Comparison of ENCODE assay signal across 15 cellular contexts in the genomic region with DNA sequence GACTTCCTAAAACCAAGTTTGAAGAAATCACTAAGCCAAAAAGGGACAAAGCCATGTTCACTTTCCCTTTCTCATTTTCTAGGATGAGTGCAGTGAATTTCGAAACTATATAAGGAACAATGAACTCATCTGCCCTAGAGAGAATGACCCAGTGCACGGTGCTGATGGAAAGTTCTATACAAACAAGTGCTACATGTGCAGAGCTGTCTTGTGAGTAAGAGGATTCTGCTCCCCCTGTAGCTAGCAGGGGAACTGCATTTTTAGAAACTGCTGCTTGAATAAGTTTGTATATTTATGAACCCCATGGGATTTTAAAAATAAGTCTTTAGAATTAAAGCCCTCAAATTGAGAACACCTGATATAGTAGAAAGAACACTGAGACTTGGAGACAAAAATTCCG. TPM values are rescaled to one million over a fixed set of nuclear protein-coding genes. Genes with fewer than 3 reads are reported as not detected.
A peak's percentile ranks its signal among the peaks of the same experiment; 100 is the strongest.
DNase-seq lines count a peak whose midpoint lies in the region; ATAC-seq, FAIRE-seq and TF ChIP-seq lines count a peak whose summit lies in the region.
"Had no signal": no experiment of that assay in that cellular context is flagged by ENCODE, and none has a peak within 500 bp of the region (broad histone marks: within the 10 kb centered on the region; RNA-seq: fewer than 3 reads in every experiment).

No MANE protein-coding gene starts in this region.

- DNase-seq in GM23338 (ENCODE audit: low spot score) (peak; percentile 10), PC-3 (peak; percentile 60), endothelial cell of umbilical vein (ENCODE audit: low read depth, low spot score) (peak; percentile 5), osteocyte (ENCODE audit: extremely low spot score, unreplicated experiment) (no peak), substantia nigra (lab: John Stamatoyannopoulos, UW) (no peak), NCI-H2196 (lab: John Stamatoyannopoulos, UW; ENCODE audit: unreplicated experiment) (no peak), NCI-H2081 treated with DMSO at 0.1 percent for 48 hours (lab: John Stamatoyannopoulos, UW) (no peak), NCI-H1105 treated with DMSO at 0.1 percent for 48 hours (lab: John Stamatoyannopoulos, UW) (no peak)
- DNase-seq: activated CD4-positive, alpha-beta T cell treated with anti-CD3 and anti-CD28 coated beads, Interleukin-2, amount 10 ng/mL, durations not matched to agents 7 days and 5 days; activated naive CD4-positive, alpha-beta T cell treated with anti-CD3 and anti-CD28 coated beads, Interleukin-2, amount 50 U/mL, for 16 hours; NCI-H1694 treated with DMSO at 0.1 percent for 48 hours; SHP77; stomach had no signal

- intact Hi-C loops in PC-3 (cut with micrococcal nuclease) (no loop called here), endothelial cell of umbilical vein (cut with micrococcal nuclease) (no loop called here)

- H3F3A ChIP-seq in GM23338 (replicated peaks; ENCODE audit: low read depth), result no peaks in the 10 kb centered on the region
- no peaks in the 10 kb centered on the region for H3F3A ChIP-seq in PC-3 (ENCODE audit: low read length, unreplicated experiment)

- H3K4me1 Mint-ChIP-seq in GM23338, result no peaks in the 10 kb centered on the region
- H3K4me1 Mint-ChIP-seq in osteocyte (ENCODE audit: unreplicated experiment), result no peaks in the 10 kb centered on the region
- H3K4me1 Mint-ChIP-seq: activated CD4-positive, alpha-beta T cell treated with anti-CD3 and anti-CD28 coated beads, Interleukin-2, amount 10 ng/mL, durations not matched to agents 7 days and 5 days had no signal

- dilution Hi-C loops in endothelial cell of umbilical vein (cut with MboI; ENCODE audit: extremely low pct_ligation_motif_present, low sequenced_read_pairs), result no loop called here

- H3K9ac ChIP-seq in PC-3 (ENCODE audit: low read length) (no peak overlapping the region), endothelial cell of umbilical vein (replicated peaks; ENCODE audit: extremely low read depth, insufficient read depth, low read length) (no peak overlapping the region)

- H4K20me1 ChIP-seq in GM23338 (replicated peaks; ENCODE audit: insufficient read depth), result no peaks in the 10 kb centered on the region
- H4K20me1 ChIP-seq in PC-3 (ENCODE audit: low read length), result no peaks in the 10 kb centered on the region
- no peaks in the 10 kb centered on the region for H4K20me1 ChIP-seq in endothelial cell of umbilical vein (replicated peaks; ENCODE audit: control insufficient read depth, extremely low read depth, insufficient read depth, low read length)

- no peak overlapping the region for H3K4me2 ChIP-seq in GM23338
- H3K4me2 ChIP-seq in PC-3 (ENCODE audit: low read length), result no peak overlapping the region
- H3K4me2 ChIP-seq in endothelial cell of umbilical vein (ENCODE audit: insufficient read depth, low read length), result no peak overlapping the region

- no peaks in the 10 kb centered on the region for H3K79me2 ChIP-seq in GM23338 (replicated peaks; ENCODE audit: insufficient read depth)
- H3K79me2 ChIP-seq in PC-3 (ENCODE audit: low read length), result no peaks in the 10 kb centered on the region
- no peaks in the 10 kb centered on the region for H3K79me2 ChIP-seq in endothelial cell of umbilical vein (ENCODE audit: control insufficient read depth, insufficient read depth, low read length)

- POLR2A ChIA-PET in PC-3 (lab: Charles Lee; ENCODE audit: unreplicated experiment) (no interaction called here), endothelial cell of umbilical vein (lab: Charles Lee) (no interaction called here)

- H3K4me3 ChIP-seq in GM23338 (no peak overlapping the region), PC-3 (ENCODE audit: low read length) (no peak overlapping the region), endothelial cell of umbilical vein (replicated peaks in 1 of 3; ENCODE audit: insufficient read depth in 1 of 3, low read depth in 1 of 3, low read length in 3 of 3) (no peak overlapping the region)
- H3K4me3 ChIP-seq: stomach had no signal

- H3K36me3 ChIP-seq in GM23338 (ENCODE audit: insufficient read depth), result no peaks in the 10 kb centered on the region
- no peaks in the 10 kb centered on the region for H3K36me3 ChIP-seq in PC-3 (ENCODE audit: low read depth, low read length)
- H3K36me3 ChIP-seq in endothelial cell of umbilical vein (ENCODE audit: control insufficient read depth in 2 of 2, extremely low read depth in 1 of 2, insufficient read depth in 2 of 2, low read length in 2 of 2), result no peaks in the 10 kb centered on the region
- H3K36me3 ChIP-seq: stomach had no signal

- H3K27me3 Mint-ChIP-seq in GM23338 (ENCODE audit: insufficient read depth, low read depth, poor library complexity), result no peaks in the 10 kb centered on the region
- H3K27me3 Mint-ChIP-seq in osteocyte (ENCODE audit: unreplicated experiment), result no peaks in the 10 kb centered on the region
- H3K27me3 Mint-ChIP-seq: activated CD4-positive, alpha-beta T cell treated with anti-CD3 and anti-CD28 coated beads, Interleukin-2, amount 10 ng/mL, durations not matched to agents 7 days and 5 days; natural killer cell treated with Interleukin-12 subunit alpha and Interleukin-12 subunit beta and Interleukin-15 and Interleukin-18, amount 100 ng/mL, for 72 hours had no signal

- CTCF ChIA-PET in PC-3 (lab: Charles Lee) (interaction anchor here (1.0 kb wide), 1 partner anchor 20 kb away, joined by 15 read pairs; no protein-coding TSS in a partner anchor), endothelial cell of umbilical vein (lab: Charles Lee) (interaction anchor here (0.9 to 2.9 kb wide), 11 partner anchors 11 to 605 kb away, joined by 3 to 15 read pairs (median 3); no protein-coding TSS in a partner anchor)

- H3K27ac ChIP-seq in GM23338 (ENCODE audit: low read depth) (no peak overlapping the region), PC-3 (ENCODE audit: low read length) (no peak overlapping the region), endothelial cell of umbilical vein (ENCODE audit: insufficient read depth, low read depth, low read length) (no peak overlapping the region), substantia nigra (ENCODE audit: low read depth, low read length, poor library complexity, severe bottlenecking) (no peak overlapping the region)
- H3K27ac ChIP-seq: stomach had no signal

- H3K9me3 ChIP-seq in PC-3 (ENCODE audit: low read length) (no peaks in the 10 kb centered on the region), endothelial cell of umbilical vein (replicated peaks; ENCODE audit: control insufficient read depth, insufficient read depth, low read length) (no peaks in the 10 kb centered on the region)
- H3K9me3 ChIP-seq: stomach had no signal

- H3K4me3 Mint-ChIP-seq in GM23338, result no peak overlapping the region
- H3K4me3 Mint-ChIP-seq in osteocyte (ENCODE audit: unreplicated experiment), result no peak overlapping the region
- H3K4me3 Mint-ChIP-seq: activated CD4-positive, alpha-beta T cell treated with anti-CD3 and anti-CD28 coated beads, Interleukin-2, amount 10 ng/mL, durations not matched to agents 7 days and 5 days; natural killer cell treated with Interleukin-12 subunit alpha and Interleukin-12 subunit beta and Interleukin-15 and Interleukin-18, amount 100 ng/mL, for 72 hours had no signal

- H3K9me3 Mint-ChIP-seq in GM23338 (no peaks in the 10 kb centered on the region), osteocyte (ENCODE audit: unreplicated experiment) (no peaks in the 10 kb centered on the region)
- H3K9me3 Mint-ChIP-seq: activated CD4-positive, alpha-beta T cell treated with anti-CD3 and anti-CD28 coated beads, Interleukin-2, amount 10 ng/mL, durations not matched to agents 7 days and 5 days; natural killer cell treated with Interleukin-12 subunit alpha and Interleukin-12 subunit beta and Interleukin-15 and Interleukin-18, amount 100 ng/mL, for 72 hours had no signal

- no peak for TF ChIP-seq POLR2A in endothelial cell of umbilical vein (IDR thresholded peaks at IDR 0.05; ENCODE audit: low read depth, low read length)

- H3K27ac Mint-ChIP-seq in GM23338 (no peak overlapping the region), osteocyte (ENCODE audit: unreplicated experiment) (no peak overlapping the region)
- H3K27ac Mint-ChIP-seq: activated CD4-positive, alpha-beta T cell treated with anti-CD3 and anti-CD28 coated beads, Interleukin-2, amount 10 ng/mL, durations not matched to agents 7 days and 5 days; natural killer cell treated with Interleukin-12 subunit alpha and Interleukin-12 subunit beta and Interleukin-15 and Interleukin-18, amount 100 ng/mL, for 72 hours had no signal

- H2AFZ ChIP-seq in GM23338 (no peak overlapping the region), PC-3 (ENCODE audit: low read length) (no peak overlapping the region), endothelial cell of umbilical vein (ENCODE audit: low read depth, low read length) (no peak overlapping the region)

- H3K4me1 ChIP-seq in GM23338 (ENCODE audit: insufficient read depth), result no peaks in the 10 kb centered on the region
- H3K4me1 ChIP-seq in PC-3 (ENCODE audit: insufficient read depth, low read length), result peaks cover 2% of the 10 kb centered on the region; the same call in 1 of the 2 replicates
- no peaks in the 10 kb centered on the region for H3K4me1 ChIP-seq in endothelial cell of umbilical vein (ENCODE audit: control insufficient read depth, extremely low read depth, insufficient read depth, low read length)
- H3K4me1 ChIP-seq: stomach had no signal

- BruUV-seq in PC-3 (replicated peaks; lab: Mats Ljungman, UMichigan) (no TSS peak), endothelial cell of umbilical vein (replicated peaks; lab: Mats Ljungman, UMichigan) (no TSS peak)

- no peaks in the 10 kb centered on the region for H3K9me1 ChIP-seq in endothelial cell of umbilical vein (replicated peaks; ENCODE audit: control insufficient read depth, extremely low read depth, insufficient read depth, low read length)

- no peaks in the 10 kb centered on the region for H3K9me2 ChIP-seq in GM23338 (ENCODE audit: insufficient read depth)
- no peaks in the 10 kb centered on the region for H3K9me2 ChIP-seq in PC-3 (replicated peaks; ENCODE audit: low read length)

- TF ChIP-seq CTCF in GM23338 (conservative IDR thresholded peaks at IDR 0.05; ENCODE audit: low read depth in 2 of 2) (0 out of 4 replicates have a peak, but pooled peaks of 1 of the 2 experiments have one; percentile 28), PC-3 (conservative IDR thresholded peaks at IDR 0.05; ENCODE audit: low read depth, low read length) (peak; percentile 66), endothelial cell of umbilical vein (IDR thresholded peaks at IDR 0.05; ENCODE audit: extremely low read depth in 1 of 2, insufficient read depth in 1 of 2, low read depth in 1 of 2, low read length in 2 of 2) (peak in 1 of 2 donors; percentile 9), osteocyte (IDR thresholded peaks at IDR 0.05) (peak; percentile 26)

- ATAC-seq in GM23338 (no peak; the same call in 2 of the 3 replicates), PC-3 (peak; percentile 81)
- ATAC-seq: natural killer cell treated with Interleukin-12 subunit alpha and Interleukin-12 subunit beta and Interleukin-15 and Interleukin-18, amount 100 ng/mL, for 72 hours had no signal

- H3K27me3 ChIP-seq in GM23338 (ENCODE audit: insufficient read depth) (no peaks in the 10 kb centered on the region), PC-3 (ENCODE audit: low read length) (no peaks in the 10 kb centered on the region), endothelial cell of umbilical vein (ENCODE audit: control insufficient read depth in 2 of 2, insufficient read depth in 2 of 2, low read length in 2 of 2) (no peaks in the 10 kb centered on the region)
- H3K27me3 ChIP-seq: stomach had no signal

- FAIRE-seq in endothelial cell of umbilical vein (lab: Jason Lieb, UNC), result no peak

- no peaks in the 10 kb centered on the region; the same call in 2 of the 3 replicates for H3K36me3 Mint-ChIP-seq in GM23338 (ENCODE audit: low read depth)
- H3K36me3 Mint-ChIP-seq in osteocyte (ENCODE audit: unreplicated experiment), result peaks cover 12% of the 10 kb centered on the region
- H3K36me3 Mint-ChIP-seq: natural killer cell treated with Interleukin-12 subunit alpha and Interleukin-12 subunit beta and Interleukin-15 and Interleukin-18, amount 100 ng/mL, for 72 hours had no signal

RNA-seq across cellular contexts. Expression of gene SPINK14, which starts 42.7 kb away (rescaled TPM):
- total RNA-seq in GM23338 (2014; rRNA removed; shearing (Covaris generic)), result not detected in 2 replicates
- not detected in 2 replicates for polyA plus RNA-seq in GM23338 (2016; fragmentation: Nextera tagmentation; extraction: Ambion mirVana)
- total RNA-seq in PC-3 (2014; rRNA removed), result not detected in 2 replicates
- not detected in 2 replicates for total RNA-seq in endothelial cell of umbilical vein
- polyA plus RNA-seq in endothelial cell of umbilical vein, result not detected in 2 replicates
- not detected in 2 replicates for polyA plus RNA-seq in endothelial cell of umbilical vein (2011; cell fraction: cytosol; rRNA removed)
- polyA plus RNA-seq in endothelial cell of umbilical vein (2011; cell fraction: nucleus; rRNA removed), result not detected in 2 replicates
- not detected in 2 replicates for polyA plus RNA-seq in endothelial cell of umbilical vein (2012)
- polyA minus RNA-seq in endothelial cell of umbilical vein, result not detected in 2 replicates
- not detected for polyA minus RNA-seq in endothelial cell of umbilical vein (2011; cell fraction: cytosol; rRNA and poly(A)+ RNA removed)
- polyA minus RNA-seq in endothelial cell of umbilical vein (2011; cell fraction: nucleus; rRNA and poly(A)+ RNA removed), result not detected in 2 replicates
- not detected in 2 replicates for total RNA-seq in osteocyte
- total RNA-seq: activated CD4-positive, alpha-beta T cell treated with anti-CD3 and anti-CD28 coated beads, Interleukin-2, amount 10 ng/mL, durations not matched to agents 7 days and 5 days; G401; natural killer cell treated with Interleukin-12 subunit alpha and Interleukin-12 subunit beta and Interleukin-15 and Interleukin-18, amount 100 ng/mL, for 72 hours; stomach had no signal
- polyA plus RNA-seq: stomach had no signal

Comparison
In these comparisons a context has a peak if more than half of its experiments do, and no peak if none do; other contexts are left out.
1. DNase-seq: peak in GM23338 (single experiment), PC-3 (single experiment) and endothelial cell of umbilical vein (single experiment); none in osteocyte (single experiment), substantia nigra (0 of 49), NCI-H2196 (single experiment), NCI-H2081 treated with DMSO at 0.1 percent for 48 hours (single experiment) and NCI-H1105 treated with DMSO at 0.1 percent for 48 hours (single experiment).